In the genomic region with DNA sequence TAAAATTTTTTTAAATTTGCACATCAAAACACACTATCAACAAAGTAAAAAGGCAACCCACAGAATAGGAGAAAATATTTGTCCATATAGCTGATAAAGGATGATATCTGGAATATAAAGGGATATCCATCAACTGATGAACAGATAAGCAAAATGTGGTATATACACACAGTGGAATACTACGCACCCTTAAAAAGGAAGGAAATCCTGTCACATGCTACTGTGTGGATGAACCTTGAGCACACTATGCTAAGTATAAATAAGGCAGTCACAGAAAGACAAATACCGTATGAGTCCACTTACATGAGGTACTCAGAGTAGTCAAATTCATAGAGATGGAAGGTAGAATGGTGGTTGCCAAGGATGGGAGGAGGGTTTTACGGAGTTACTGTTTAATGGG, we compare ENCODE assay signal across 21 cellular contexts. TPM values are rescaled to one million over a fixed set of nuclear protein-coding genes. Genes with fewer than 3 reads are reported as not detected.
DNase-seq lines count a peak whose midpoint lies in the region; ATAC-seq, FAIRE-seq and TF ChIP-seq lines count a peak whose summit lies in the region.
"Had no signal": no experiment of that assay in that cellular context is flagged by ENCODE, and none has a peak within 500 bp of the region (broad histone marks: within the 10 kb centered on the region; RNA-seq: fewer than 3 reads in every experiment).

No MANE protein-coding gene starts in this region.

- CTCF ChIA-PET in activated naive CD4-positive, alpha-beta T cell treated with anti-CD3 and anti-CD28 coated beads, Interleukin-2, amount 10 ng/mL, durations not matched to agents 7 days and 5 days (lab: Charles Lee), result no interaction called here

- peaks cover 56% of the 10 kb centered on the region for H3K36me3 Mint-ChIP-seq in activated naive CD4-positive, alpha-beta T cell treated with anti-CD3 and anti-CD28 coated beads, Interleukin-2, amount 10 ng/mL, durations not matched to agents 7 days and 5 days
- H3K36me3 Mint-ChIP-seq in endothelial cell (ENCODE audit: low read depth, unreplicated experiment), result peaks cover 9% of the 10 kb centered on the region

- TF ChIP-seq POLR2A in H54 (IDR thresholded peaks at IDR 0.05; ENCODE audit: low read depth, low read length), result no peak

- DNase-seq in activated naive CD4-positive, alpha-beta T cell treated with anti-CD3 and anti-CD28 coated beads, Interleukin-2, amount 10 ng/mL, durations not matched to agents 7 days and 5 days, result no peak
- DNase-seq in activated naive CD4-positive, alpha-beta T cell (lab: John Stamatoyannopoulos, UW), result no peak
- DNase-seq in H54 (ENCODE audit: insufficient read length, low spot score) (no peak), endothelial cell (ENCODE audit: low spot score) (no peak)
- DNase-seq: 8988T; CD4-positive, alpha-beta T cell; CD8-positive, alpha-beta memory T cell; DMS 273 treated with DMSO at 0.1 percent for 48 hours; DMS79; EL; GDM1; GOT3; H7; HCEC 1CT had no signal

- no peak for ATAC-seq in GM18517 (IDR thresholded peaks at IDR 0.05; ENCODE audit: unreplicated experiment)
- ATAC-seq in HG03045 (IDR thresholded peaks at IDR 0.05; ENCODE audit: unreplicated experiment), result no peak
- ATAC-seq: GM12878 had no signal

- no peak for TF ChIP-seq CTCF in endothelial cell (IDR thresholded peaks at IDR 0.05; ENCODE audit: unreplicated experiment)

- FAIRE-seq in H54 (lab: Jason Lieb, UNC), result peak; percentile 33
- FAIRE-seq: D721Med, GM12878, GM18507 had no signal

- no peaks in the 10 kb centered on the region for H3K9me3 Mint-ChIP-seq in activated naive CD4-positive, alpha-beta T cell treated with anti-CD3 and anti-CD28 coated beads, Interleukin-2, amount 10 ng/mL, durations not matched to agents 7 days and 5 days
- H3K9me3 Mint-ChIP-seq in endothelial cell (ENCODE audit: unreplicated experiment), result no peaks in the 10 kb centered on the region
- H3K9me3 Mint-ChIP-seq: CD4-positive, alpha-beta T cell; CD8-positive, alpha-beta memory T cell had no signal

- no peaks in the 10 kb centered on the region for H3K27me3 Mint-ChIP-seq in activated naive CD4-positive, alpha-beta T cell treated with anti-CD3 and anti-CD28 coated beads, Interleukin-2, amount 10 ng/mL, durations not matched to agents 7 days and 5 days
- peaks cover 5% of the 10 kb centered on the region for H3K27me3 Mint-ChIP-seq in endothelial cell (ENCODE audit: unreplicated experiment)
- H3K27me3 Mint-ChIP-seq: B cell; CD4-positive, alpha-beta T cell; CD8-positive, alpha-beta memory T cell had no signal

- peak overlapping the region; percentile 8 for H3K27ac Mint-ChIP-seq in activated naive CD4-positive, alpha-beta T cell treated with anti-CD3 and anti-CD28 coated beads, Interleukin-2, amount 10 ng/mL, durations not matched to agents 7 days and 5 days
- no peak overlapping the region for H3K27ac Mint-ChIP-seq in endothelial cell (ENCODE audit: unreplicated experiment)
- H3K27ac Mint-ChIP-seq: B cell; CD4-positive, alpha-beta T cell had no signal

- peaks cover 4% of the 10 kb centered on the region for H3K4me1 Mint-ChIP-seq in activated naive CD4-positive, alpha-beta T cell treated with anti-CD3 and anti-CD28 coated beads, Interleukin-2, amount 10 ng/mL, durations not matched to agents 7 days and 5 days
- no peaks in the 10 kb centered on the region for H3K4me1 Mint-ChIP-seq in endothelial cell (ENCODE audit: unreplicated experiment)
- H3K4me1 Mint-ChIP-seq: CD8-positive, alpha-beta memory T cell had no signal

- no peak overlapping the region for H3K4me3 Mint-ChIP-seq in activated naive CD4-positive, alpha-beta T cell treated with anti-CD3 and anti-CD28 coated beads, Interleukin-2, amount 10 ng/mL, durations not matched to agents 7 days and 5 days
- peak overlapping the region; percentile 12 for H3K4me3 Mint-ChIP-seq in endothelial cell (ENCODE audit: unreplicated experiment)
- H3K4me3 Mint-ChIP-seq: B cell; CD14-positive monocyte; CD4-positive, alpha-beta T cell; CD8-positive, alpha-beta memory T cell had no signal

RNA-seq across cellular contexts. Expression of a gene that starts 37.7 kb away (rescaled TPM):
- total RNA-seq in endothelial cell (ENCODE audit: unreplicated experiment), result 19.8 TPM
